ENCODE assay signal across 8 cellular contexts in genomic region chr4:159175165-159175988, GRCh38.
DNase-seq lines count a peak whose midpoint lies in the region; ATAC-seq and TF ChIP-seq lines count a peak whose summit lies in the region.

No MANE protein-coding gene starts in this region.

- peak overlapping the region; percentile 28 for H3K4me3 ChIP-seq in WI38 (ENCODE audit: low read depth, low read length)

- peak; percentile 74 for DNase-seq in AG08395 (ENCODE audit: low spot score)
- peak; percentile 71 for DNase-seq in NCI-H2171 treated with DMSO at 0.1 percent for 48 hours (lab: John Stamatoyannopoulos, UW)
- DNase-seq in cerebellar nuclear complex (lab: John Stamatoyannopoulos, UW): peak; percentile 20 to 81
- peak; percentile 49 for DNase-seq in left colon
- peak; percentile 37 for DNase-seq in stimulated activated CD4-positive, alpha-beta T cell treated with anti-CD3 and anti-CD28 coated beads, Interleukin-2, amount 100 ng/mL, for 4 hours (ENCODE audit: low read depth)

- intact Hi-C loops in left colon (cut with DNase I, micrococcal nuclease): loop anchor here (10.0 kb wide), 2 partner anchors 321 to 451 kb away; partner anchors contain the start of gene PPID (in 1 of the 2)

- peak; percentile 54; the same call in 1 of the 2 replicates for TF ChIP-seq CTCF in WI38 (IDR thresholded peaks at IDR 0.05; ENCODE audit: low read depth, low read length)

- ATAC-seq in GM18520 (IDR thresholded peaks at IDR 0.05; ENCODE audit: unreplicated experiment) (peak; percentile 53), HG03095 (IDR thresholded peaks at IDR 0.05; ENCODE audit: unreplicated experiment) (peak; percentile 60), left colon (peak; percentile 89)

Comparison
In these comparisons a context has a peak if more than half of its experiments do, and no peak if none do; other contexts are left out.
1. Peak in every context shown above with its lines: DNase-seq, ATAC-seq and H3K4me3 ChIP-seq.